ENCODE assay signal across 22 cellular contexts in the genomic region with DNA sequence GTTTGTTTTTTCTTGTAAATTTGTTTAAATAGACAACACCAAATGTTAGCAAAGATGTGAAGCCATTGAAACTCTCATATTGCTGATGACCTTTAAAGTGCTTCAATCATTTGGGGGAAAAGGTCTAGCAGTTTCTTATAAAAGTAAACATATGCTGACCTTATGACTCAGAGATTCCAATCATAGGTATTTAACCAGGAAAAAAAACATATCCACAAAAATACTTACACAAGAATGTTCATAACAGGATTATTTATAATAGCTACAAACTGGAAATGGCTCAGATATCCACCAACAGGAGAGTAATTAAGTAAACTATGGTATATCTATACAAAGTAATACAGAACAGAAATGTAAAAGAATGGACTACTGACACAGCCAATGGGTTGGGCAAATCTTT.
"Had no signal": no experiment of that assay in that cellular context is flagged by ENCODE, and none has a peak within 500 bp of the region (broad histone marks: within the 10 kb centered on the region; RNA-seq: fewer than 3 reads in every experiment).

No MANE protein-coding gene starts in this region.

- H3K4me3 ChIP-seq: esophagus muscularis mucosa, heart right ventricle, mucosa of descending colon, right lobe of liver, thoracic aorta had no signal

- DNase-seq: activated B cell treated with CpG ODN at 0.5 μM for 24 hours; activated CD4-positive, alpha-beta T cell treated with anti-CD3 and anti-CD28 coated beads, Interleukin-2, amount 50 U/mL, for 1 hour; activated CD8-positive, alpha-beta T cell treated with anti-CD3 and anti-CD28 coated beads for 36 hours; activated gamma-delta T cell treated with Interleukin-2 at 50 U/mL for 16 hours; activated naive CD4-positive, alpha-beta T cell treated with anti-CD3 and anti-CD28 coated beads, Interleukin-2, amount 50 U/mL, for 16 hours; activated T-cell treated with anti-CD3 and anti-CD28 coated beads, Interleukin-2, amount 50 U/mL, for 4 hours; amniotic stem cell; central memory CD4-positive, alpha-beta T cell; heart right ventricle; left cardiac atrium; left ventricle myocardium superior; mucosa of descending colon; posterior cingulate gyrus; right lobe of liver; small intestine; stimulated activated CD4-positive, alpha-beta T cell treated with anti-CD3 and anti-CD28 coated beads, Interleukin-4, amount 100 ng/mL, for 24 hours; trophoblast cell had no signal

- ATAC-seq: activated CD8-positive, alpha-beta T cell treated with anti-CD3 and anti-CD28 coated beads for 36 hours; activated T-cell treated with anti-CD3 and anti-CD28 coated beads, Interleukin-2, amount 50 U/mL, for 4 hours; activated T-helper 17 cell treated with anti-CD3 and anti-CD28 coated beads, Interleukin-2, amount 50 U/mL, for 72 hours; heart right ventricle; left cardiac atrium; left ventricle myocardium superior; mucosa of descending colon; natural killer cell treated with Interleukin-12 subunit alpha and Interleukin-12 subunit beta and Interleukin-15 and Interleukin-18, amount 100 ng/mL, for 72 hours; stimulated activated effector memory CD8-positive, alpha-beta T cell treated with anti-CD3 and anti-CD28 coated beads, Interleukin-12 subunit alpha, Interleukin-12 subunit beta, amount 100 ng/mL, for 72 hours had no signal
